ENCODE assay signal across 9 cellular contexts in the genomic region with DNA sequence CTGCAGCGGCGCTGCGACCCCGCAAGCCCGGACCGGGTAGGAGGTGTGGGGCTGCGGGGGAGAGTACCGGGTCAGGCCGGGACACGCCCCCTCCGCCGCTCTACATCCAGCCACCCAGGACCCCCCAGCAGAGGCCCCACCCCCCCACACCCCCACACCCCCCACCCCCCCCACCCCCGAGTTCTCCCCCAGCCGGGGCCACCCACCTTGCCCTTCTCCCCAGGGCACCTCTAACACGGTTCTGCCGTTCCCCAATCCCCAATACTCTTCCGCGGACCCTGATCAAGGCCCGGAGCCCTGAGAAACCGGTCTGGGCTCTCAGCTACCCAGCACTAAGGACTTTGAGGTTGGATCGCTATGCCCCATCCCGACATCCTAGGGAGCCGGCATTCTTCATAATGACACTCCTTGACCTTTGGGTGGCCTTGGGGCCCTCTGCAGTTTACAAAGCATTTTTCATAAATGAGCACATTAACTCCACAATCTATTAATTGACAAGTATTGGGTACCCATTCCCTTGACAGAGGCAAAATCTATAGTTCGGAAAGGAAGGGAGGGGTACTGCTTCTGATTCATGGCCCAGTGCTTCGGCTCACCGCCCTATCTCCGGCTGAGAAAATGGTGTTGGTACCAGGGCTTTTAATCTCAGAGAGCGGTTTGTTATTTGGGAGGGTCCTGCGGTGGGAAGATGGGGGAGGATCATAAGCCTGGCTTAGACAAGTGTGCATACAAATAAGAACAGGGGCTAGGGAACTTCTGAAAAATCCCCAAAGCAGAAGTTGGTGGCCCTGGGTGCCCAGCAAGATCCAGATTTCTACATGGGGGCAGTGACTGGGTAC. TPM values are rescaled to one million over a fixed set of nuclear protein-coding genes. Genes with fewer than 3 reads are reported as not detected.
A peak's percentile ranks its signal among the peaks of the same experiment; 100 is the strongest.
DNase-seq lines count a peak whose midpoint lies in the region; ATAC-seq and TF ChIP-seq lines count a peak whose summit lies in the region.
"Had no signal": no experiment of that assay in that cellular context is flagged by ENCODE, and none has a peak within 500 bp of the region (broad histone marks: within the 10 kb centered on the region; RNA-seq: fewer than 3 reads in every experiment).

No MANE protein-coding gene starts in this region.

- no peak for TF ChIP-seq CTCF in tibial artery (IDR thresholded peaks at IDR 0.05)

- peaks cover 0 to 44% (median 41%) of the 10 kb centered on the region in 4 donors for H3K4me1 ChIP-seq in tibial artery

- no peak for ATAC-seq in GM21360 (IDR thresholded peaks at IDR 0.05; ENCODE audit: unreplicated experiment)
- ATAC-seq in GM21528 (IDR thresholded peaks at IDR 0.05; ENCODE audit: low FRiP score, unreplicated experiment) = no peak

- peak overlapping the region; percentile 76 for H3K4me3 Mint-ChIP-seq in activated CD4-positive, alpha-beta T cell treated with anti-CD3 and anti-CD28 coated beads, Interleukin-2, amount 10 ng/mL, durations not matched to agents 7 days and 5 days
- peak overlapping the region; percentile 72 for H3K4me3 Mint-ChIP-seq in activated CD4-positive, alpha-beta memory T cell treated with anti-CD3 and anti-CD28 coated beads, Interleukin-2, amount 10 ng/mL, durations not matched to agents 7 days and 5 days

- CTCF ChIA-PET in activated CD4-positive, alpha-beta T cell treated with anti-CD3 and anti-CD28 coated beads, Interleukin-2, amount 10 ng/mL, durations not matched to agents 7 days and 5 days (lab: Charles Lee) = interaction anchor here (6.2 kb wide), 1 partner anchor 19 kb away, joined by 55 read pairs; no protein-coding TSS in a partner anchor
- CTCF ChIA-PET in activated CD4-positive, alpha-beta memory T cell treated with anti-CD3 and anti-CD28 coated beads, Interleukin-2, amount 10 ng/mL, durations not matched to agents 7 days and 5 days (lab: Charles Lee) = interaction anchor here (1.0 to 13.0 kb wide), 5 partner anchors 9 to 19 kb away, joined by 3 to 167 read pairs (median 18); no protein-coding TSS in a partner anchor

- peak overlapping the region; percentile 93 to 94 for H3K27ac ChIP-seq in tibial artery

- peaks cover 52% of the 10 kb centered on the region for H3K4me1 Mint-ChIP-seq in activated CD4-positive, alpha-beta T cell treated with anti-CD3 and anti-CD28 coated beads, Interleukin-2, amount 10 ng/mL, durations not matched to agents 7 days and 5 days
- peaks cover 54% of the 10 kb centered on the region for H3K4me1 Mint-ChIP-seq in activated CD4-positive, alpha-beta memory T cell treated with anti-CD3 and anti-CD28 coated beads, Interleukin-2, amount 10 ng/mL, durations not matched to agents 7 days and 5 days

- H3K9me3 Mint-ChIP-seq in activated CD4-positive, alpha-beta T cell treated with anti-CD3 and anti-CD28 coated beads, Interleukin-2, amount 10 ng/mL, durations not matched to agents 7 days and 5 days = no peaks in the 10 kb centered on the region
- H3K9me3 Mint-ChIP-seq in activated CD4-positive, alpha-beta memory T cell treated with anti-CD3 and anti-CD28 coated beads, Interleukin-2, amount 10 ng/mL, durations not matched to agents 7 days and 5 days = no peaks in the 10 kb centered on the region

- H3K27ac Mint-ChIP-seq in activated CD4-positive, alpha-beta T cell treated with anti-CD3 and anti-CD28 coated beads, Interleukin-2, amount 10 ng/mL, durations not matched to agents 7 days and 5 days = peak overlapping the region; percentile 73
- peak overlapping the region; percentile 14 for H3K27ac Mint-ChIP-seq in activated CD4-positive, alpha-beta memory T cell treated with anti-CD3 and anti-CD28 coated beads, Interleukin-2, amount 10 ng/mL, durations not matched to agents 7 days and 5 days

- H3K27me3 Mint-ChIP-seq in activated CD4-positive, alpha-beta T cell treated with anti-CD3 and anti-CD28 coated beads, Interleukin-2, amount 10 ng/mL, durations not matched to agents 7 days and 5 days = peaks cover 4% of the 10 kb centered on the region
- H3K27me3 Mint-ChIP-seq in activated CD4-positive, alpha-beta memory T cell treated with anti-CD3 and anti-CD28 coated beads, Interleukin-2, amount 10 ng/mL, durations not matched to agents 7 days and 5 days = peaks cover 5% of the 10 kb centered on the region

- H3K9me3 ChIP-seq in iPS-18c (ENCODE audit: control insufficient read depth, insufficient read depth, low read length) (no peaks in the 10 kb centered on the region), tibial artery (no peaks in the 10 kb centered on the region)

- DNase-seq in activated CD4-positive, alpha-beta T cell treated with anti-CD3 and anti-CD28 coated beads, Interleukin-2, amount 10 ng/mL, durations not matched to agents 7 days and 5 days = no peak
- no peak for DNase-seq in activated CD4-positive, alpha-beta T cell treated with anti-CD3 and anti-CD28 coated beads for 1 hour
- no peak for DNase-seq in activated CD4-positive, alpha-beta memory T cell treated with anti-CD3 and anti-CD28 coated beads, Interleukin-2, amount 10 ng/mL, durations not matched to agents 7 days and 5 days
- DNase-seq in tibial artery (no peak), DMS114 treated with DMSO at 0.1 percent for 48 hours (lab: John Stamatoyannopoulos, UW; ENCODE audit: unreplicated experiment) (no peak)
- DNase-seq: KG1 had no signal

- H3K27me3 ChIP-seq in tibial artery = no peaks in the 10 kb centered on the region

- H3K36me3 Mint-ChIP-seq in activated CD4-positive, alpha-beta T cell treated with anti-CD3 and anti-CD28 coated beads, Interleukin-2, amount 10 ng/mL, durations not matched to agents 7 days and 5 days (ENCODE audit: low read depth) = peaks cover 6% of the 10 kb centered on the region
- H3K36me3 Mint-ChIP-seq in activated CD4-positive, alpha-beta memory T cell treated with anti-CD3 and anti-CD28 coated beads, Interleukin-2, amount 10 ng/mL, durations not matched to agents 7 days and 5 days (ENCODE audit: low read depth) = peaks cover 18% of the 10 kb centered on the region

- peak overlapping the region; percentile 4; the same call in 1 of the 2 replicates for H3K4me3 ChIP-seq in iPS-18c (ENCODE audit: insufficient read depth, low read depth, low read length)
- H3K4me3 ChIP-seq in tibial artery = peak overlapping the region; percentile 62 to 78

- peaks cover 0 to 12% (median 8%) of the 10 kb centered on the region in 3 donors for H3K36me3 ChIP-seq in tibial artery

- POLR2A ChIA-PET in activated CD4-positive, alpha-beta T cell treated with anti-CD3 and anti-CD28 coated beads, Interleukin-2, amount 10 ng/mL, durations not matched to agents 7 days and 5 days (lab: Charles Lee) = no interaction called here
- POLR2A ChIA-PET in activated CD4-positive, alpha-beta memory T cell treated with anti-CD3 and anti-CD28 coated beads, Interleukin-2, amount 10 ng/mL, durations not matched to agents 7 days and 5 days (lab: Charles Lee) = interaction anchor here (0.9 to 4.5 kb wide), 3 partner anchors 12 to 64 kb away, joined by 3 to 16 read pairs (median 4); no protein-coding TSS in a partner anchor

- intact Hi-C loops in tibial artery (cut with DNase I; ENCODE audit: low total_unique reads) = no loop called here

RNA-seq across cellular contexts. Expression of a gene that starts 3.4 kb away (rescaled TPM):
- 10 to 100 TPM; 70.4 to 72.3 TPM for total RNA-seq in activated CD4-positive, alpha-beta T cell treated with anti-CD3 and anti-CD28 coated beads, Interleukin-2, amount 10 ng/mL, durations not matched to agents 7 days and 5 days
- 10 to 100 TPM; 64.7 to 67.4 TPM for total RNA-seq in activated CD4-positive, alpha-beta memory T cell treated with anti-CD3 and anti-CD28 coated beads, Interleukin-2, amount 10 ng/mL, durations not matched to agents 7 days and 5 days

RNA-seq across cellular contexts. Expression of a gene that starts 44.9 kb away (rescaled TPM):
- under 1 TPM; 0.21 to 0.25 TPM for total RNA-seq in activated CD4-positive, alpha-beta T cell treated with anti-CD3 and anti-CD28 coated beads, Interleukin-2, amount 10 ng/mL, durations not matched to agents 7 days and 5 days
- not detected for total RNA-seq in activated CD4-positive, alpha-beta memory T cell treated with anti-CD3 and anti-CD28 coated beads, Interleukin-2, amount 10 ng/mL, durations not matched to agents 7 days and 5 days

RNA-seq across cellular contexts. Expression of a gene that starts 49.3 kb away (rescaled TPM):
- 10 to 100 TPM; 10.8 to 11.9 TPM for total RNA-seq in activated CD4-positive, alpha-beta T cell treated with anti-CD3 and anti-CD28 coated beads, Interleukin-2, amount 10 ng/mL, durations not matched to agents 7 days and 5 days
- total RNA-seq in activated CD4-positive, alpha-beta memory T cell treated with anti-CD3 and anti-CD28 coated beads, Interleukin-2, amount 10 ng/mL, durations not matched to agents 7 days and 5 days = 10 to 100 TPM; 51.8 to 53.4 TPM

Comparison
In these comparisons a context has a peak if more than half of its experiments do, and no peak if none do; other contexts are left out.
1. RNA of a gene that starts 49.3 kb away (total RNA-seq): 51.8 to 53.4 TPM in activated CD4-positive, alpha-beta memory T cell treated with anti-CD3 and anti-CD28 coated beads, Interleukin-2, amount 10 ng/mL, durations not matched to agents 7 days and 5 days; 10.8 to 11.9 TPM in activated CD4-positive, alpha-beta T cell treated with anti-CD3 and anti-CD28 coated beads, Interleukin-2, amount 10 ng/mL, durations not matched to agents 7 days and 5 days; every median in the first group is over 4 times any median in the second.